Comparison of ENCODE assay signal across 8 cellular contexts in genomic region chr19:1825909-1826556, GRCh38. TPM values are rescaled to one million over a fixed set of nuclear protein-coding genes. Genes with fewer than 3 reads are reported as not detected.
A peak's percentile ranks its signal among the peaks of the same experiment; 100 is the strongest.
DNase-seq lines count a peak whose midpoint lies in the region; ATAC-seq and TF ChIP-seq lines count a peak whose summit lies in the region.

No MANE protein-coding gene starts in this region.

- H3K9me3 Mint-ChIP-seq in WTC11 (no peaks in the 10 kb centered on the region), immature natural killer cell (no peaks in the 10 kb centered on the region)

- H3K36me3 ChIP-seq in breast epithelium: no peaks in the 10 kb centered on the region

- H3K36me3 Mint-ChIP-seq in WTC11: peaks cover 8% of the 10 kb centered on the region
- H3K36me3 Mint-ChIP-seq in immature natural killer cell: peaks cover 0 to 3% (median 0%) of the 10 kb centered on the region in 3 donors

- intact Hi-C loops in breast epithelium (cut with DNase I; ENCODE audit: low total_unique reads): no loop called here

- no peaks in the 10 kb centered on the region for H3K27me3 ChIP-seq in breast epithelium

- H3K27ac Mint-ChIP-seq in WTC11 (peak overlapping the region; percentile 92), immature natural killer cell (no peak overlapping the region)

- no peak overlapping the region for H3K27ac ChIP-seq in breast epithelium

- no peak for TF ChIP-seq POLR2A in breast epithelium (IDR thresholded peaks at IDR 0.05)

- H3K4me1 ChIP-seq in breast epithelium: peaks cover 0 to 4% of the 10 kb centered on the region in 2 donors

- POLR2A ChIA-PET in WTC11 (lab: Charles Lee): interaction anchor here (0.6 to 1.3 kb wide), 5 partner anchors 12 to 1211 kb away, joined by 3 to 8 read pairs (median 3); partner anchors contain the start of gene AP3D1

- DNase-seq in GM12865 (ENCODE audit: low read depth) (peak; percentile 77), MV-4-11 (lab: John Stamatoyannopoulos, UW) (peak; percentile 36), WTC11 (ENCODE audit: low spot score) (peak; percentile 93), breast epithelium (ENCODE audit: low spot score in 2 of 2) (peak; percentile 52 to 79), immature natural killer cell (peak; percentile 64 to 74 (median 69))
- DNase-seq in stimulated activated CD4-positive, alpha-beta T cell treated with anti-CD3 and anti-CD28 coated beads, Interleukin-15, amount 100 ng/mL, for 24 hours: peak; percentile 83

- CTCF ChIA-PET in WTC11 (lab: Charles Lee): interaction anchor here (0.5 to 4.9 kb wide), 79 partner anchors 9 to 1303 kb away, joined by 3 to 216 read pairs (median 5); partner anchors contain the start of genes ADAT3, ATP8B3, MBD3 and REEP6

- H3K4me3 ChIP-seq in GM12865 (ENCODE audit: low read depth, low read length) (no peak overlapping the region), breast epithelium (no peak overlapping the region)

- H3K27me3 Mint-ChIP-seq in WTC11 (ENCODE audit: low read depth) (no peaks in the 10 kb centered on the region), immature natural killer cell (ENCODE audit: low read depth in 3 of 3) (peaks cover 0 to 4% (median 2%) of the 10 kb centered on the region in 3 donors)

- ATAC-seq in WTC11 (peak; percentile 81), GM18517 (IDR thresholded peaks at IDR 0.05; ENCODE audit: unreplicated experiment) (no peak), HG03159 (IDR thresholded peaks at IDR 0.05; ENCODE audit: unreplicated experiment) (no peak)

- no peaks in the 10 kb centered on the region for H3K9me3 ChIP-seq in breast epithelium

- H3K4me1 Mint-ChIP-seq in WTC11 (peaks cover 6% of the 10 kb centered on the region; the same call in 1 of the 2 replicates), immature natural killer cell (peaks cover 5 to 6% of the 10 kb centered on the region in 2 donors)

- H3K4me3 Mint-ChIP-seq in WTC11 (no peak overlapping the region), immature natural killer cell (no peak overlapping the region)

- TF ChIP-seq CTCF in GM12865 (IDR thresholded peaks at IDR 0.05; ENCODE audit: insufficient read depth, low read depth, low read length, missing control alignments) (peak; percentile 93), WTC11 (IDR thresholded peaks at IDR 0.05) (peak; percentile 85), breast epithelium (IDR thresholded peaks at IDR 0.05) (peak; percentile 86 to 94 (median 90))

TF ChIP-seq in WTC11, 78 proteins besides CTCF, POLR2A, EP300 and RAD21 (continues in another document):
- no peak for TF ChIP-seq IRF1 (CRISPR knock-in tag; IDR thresholded peaks at IDR 0.05)
- TF ChIP-seq TP53 (CRISPR knock-in tag; IDR thresholded peaks at IDR 0.05): no peak
- TF ChIP-seq HMGXB4 (CRISPR knock-in tag; IDR thresholded peaks at IDR 0.05): 0 out of 2 replicates have a peak, but pooled peaks have one; percentile 16
- TF ChIP-seq ETV6 (CRISPR knock-in tag; IDR thresholded peaks at IDR 0.05): no peak
- peak; percentile 91 for TF ChIP-seq ZNF121 (CRISPR knock-in tag; IDR thresholded peaks at IDR 0.05)
- TF ChIP-seq, protein P1, sequence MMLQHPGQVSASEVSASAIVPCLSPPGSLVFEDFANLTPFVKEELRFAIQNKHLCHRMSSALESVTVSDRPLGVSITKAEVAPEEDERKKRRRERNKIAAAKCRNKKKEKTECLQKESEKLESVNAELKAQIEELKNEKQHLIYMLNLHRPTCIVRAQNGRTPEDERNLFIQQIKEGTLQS (CRISPR knock-in tag; conservative IDR thresholded peaks at IDR 0.05): no peak
- TF ChIP-seq MYBL2 (CRISPR knock-in tag; IDR thresholded peaks at IDR 0.05): peak; percentile 43; the same call in 1 of the 2 replicates
- no peak for TF ChIP-seq ZNF281 (CRISPR knock-in tag; IDR thresholded peaks at IDR 0.05)
- no peak for TF ChIP-seq E2F5 (CRISPR knock-in tag; IDR thresholded peaks at IDR 0.05)
- TF ChIP-seq HMGA2 (CRISPR knock-in tag; IDR thresholded peaks at IDR 0.05): no peak
- no peak for TF ChIP-seq SOX15 (CRISPR knock-in tag; IDR thresholded peaks at IDR 0.05)
- TF ChIP-seq TEAD1 (CRISPR knock-in tag; IDR thresholded peaks at IDR 0.05): no peak
- TF ChIP-seq NFYB (CRISPR knock-in tag; conservative IDR thresholded peaks at IDR 0.05; ENCODE audit: low read depth): no peak
- TF ChIP-seq, protein P2, sequence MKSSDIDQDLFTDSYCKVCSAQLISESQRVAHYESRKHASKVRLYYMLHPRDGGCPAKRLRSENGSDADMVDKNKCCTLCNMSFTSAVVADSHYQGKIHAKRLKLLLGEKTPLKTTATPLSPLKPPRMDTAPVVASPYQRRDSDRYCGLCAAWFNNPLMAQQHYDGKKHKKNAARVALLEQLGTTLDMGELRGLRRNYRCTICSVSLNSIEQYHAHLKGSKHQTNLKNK (CRISPR knock-in tag; IDR thresholded peaks at IDR 0.05): no peak
- TF ChIP-seq RELA (CRISPR knock-in tag; IDR thresholded peaks at IDR 0.05; ENCODE audit: borderline replicate concordance): no peak
- TF ChIP-seq ERG (CRISPR knock-in tag; IDR thresholded peaks at IDR 0.05): no peak
- TF ChIP-seq ZNF263 (CRISPR knock-in tag; IDR thresholded peaks at IDR 0.05; ENCODE audit: low read depth): peak; percentile 94; the same call in 1 of the 2 replicates

RNA-seq across cellular contexts. Expression of gene ATP8B3, which starts 14.0 kb away (rescaled TPM):
- total RNA-seq in WTC11 (2021): 5.5 to 8.2 TPM (median 8.0 TPM) in 3 replicates
- total RNA-seq in breast epithelium: 1 to 10 TPM in 2 of 3 donors, under 1 TPM in 1; 0.66 to 1.4 (median 1.0) TPM
- polyA plus RNA-seq in immature natural killer cell: 1 to 10 TPM; 1.7 to 3.3 (median 3.1) TPM

RNA-seq across cellular contexts. Expression of gene REXO1, which starts 22.2 kb away (rescaled TPM):
- 48.9 to 61.1 TPM (median 50.1 TPM) in 3 replicates for total RNA-seq in WTC11 (2021)
- total RNA-seq in breast epithelium: 10 to 100 TPM; 10.4 to 25.2 (median 19.7) TPM
- polyA plus RNA-seq in immature natural killer cell: 10 to 100 TPM in 1 of 3 donors, 1 to 10 TPM in 1, under 1 TPM in 1; 0.63 to 13.0 (median 4.5) TPM

RNA-seq across cellular contexts. Expression of gene KLF16, which starts 37.3 kb away (rescaled TPM):
- total RNA-seq in WTC11 (2021) (54.4 to 64.0 TPM (median 55.4 TPM) in 3 replicates), breast epithelium (1 to 10 TPM; 2.9 to 4.6 (median 4.1) TPM)
- polyA plus RNA-seq in immature natural killer cell: under 1 TPM; 0.12 to 0.55 (median 0.49) TPM

RNA-seq across cellular contexts. Expression of gene ABHD17A, which starts 59.3 kb away (rescaled TPM):
- total RNA-seq in WTC11 (2021): 55.0 to 60.7 TPM (median 57.3 TPM) in 3 replicates
- total RNA-seq in breast epithelium: 10 to 100 TPM; 62.4 to 81.3 (median 76.0) TPM
- 100 to 1,000 TPM; 652 to 783 (median 741) TPM for polyA plus RNA-seq in immature natural killer cell

Comparison
In these comparisons a context has a peak if more than half of its experiments do, and no peak if none do; other contexts are left out.
1. DNase-seq: peak in every context shown above with its lines; median percentile 93 in WTC11; 83 in stimulated activated CD4-positive, alpha-beta T cell treated with anti-CD3 and anti-CD28 coated beads, Interleukin-15, amount 100 ng/mL, for 24 hours; 77 in GM12865; 69 in immature natural killer cell; 66 in breast epithelium; 36 in MV-4-11.